Comparison of ENCODE assay signal across 8 cellular contexts in genomic region chr5:54217826-54218503, GRCh38.
DNase-seq lines count a peak whose midpoint lies in the region; ATAC-seq and TF ChIP-seq lines count a peak whose summit lies in the region.

No MANE protein-coding gene starts in this region.

- H3K9me3 ChIP-seq in suprapubic skin, result no peaks in the 10 kb centered on the region

- WGBS in suprapubic skin, result 53% methylated on average over 8 of the region's 8 CpGs

- in situ Hi-C loops in brain microvascular endothelial cell (cut with HindIII; ENCODE audit: low pct_ligation_motif_present, low sequenced_read_pairs), result no loop called here

- TF ChIP-seq CTCF in brain microvascular endothelial cell (IDR thresholded peaks at IDR 0.05; ENCODE audit: low read depth, low read length, missing control alignments) (peak; percentile 72), suprapubic skin (IDR thresholded peaks at IDR 0.05) (peak; percentile 72 to 73)

- peaks cover 4% of the 10 kb centered on the region for H3K4me1 ChIP-seq in suprapubic skin

- H3K27me3 ChIP-seq in brain microvascular endothelial cell (replicated peaks) (no peaks in the 10 kb centered on the region), suprapubic skin (no peaks in the 10 kb centered on the region)

- TF ChIP-seq EP300 in suprapubic skin (IDR thresholded peaks at IDR 0.05), result no peak

- TF ChIP-seq POLR2A in suprapubic skin (IDR thresholded peaks at IDR 0.05), result no peak

- H3K36me3 ChIP-seq in brain microvascular endothelial cell (replicated peaks) (no peaks in the 10 kb centered on the region), suprapubic skin (no peaks in the 10 kb centered on the region)

- H3K4me3 ChIP-seq in brain microvascular endothelial cell (ENCODE audit: low read depth, low read length) (no peak overlapping the region), suprapubic skin (no peak overlapping the region)

- ATAC-seq in HG03354 (IDR thresholded peaks at IDR 0.05; ENCODE audit: poor library complexity, severe bottlenecking, unreplicated experiment) (peak; percentile 75), GM21737 (IDR thresholded peaks at IDR 0.05; ENCODE audit: unreplicated experiment) (no peak)

- H3K27ac ChIP-seq in brain microvascular endothelial cell (no peak overlapping the region), suprapubic skin (no peak overlapping the region)

- peak; percentile 75 for DNase-seq in SIG-M5 treated with dmso at 0.1 percent for 504 hours (lab: John Stamatoyannopoulos, UW; ENCODE audit: unreplicated experiment)
- DNase-seq in SIG-M5 (lab: John Stamatoyannopoulos, UW), result no peak
- peak; percentile 37 for DNase-seq in NCI-H526 treated with DMSO at 0.1 percent for 48 hours (lab: John Stamatoyannopoulos, UW)
- DNase-seq in brain microvascular endothelial cell, result peak; percentile 65
- DNase-seq in iris pigment epithelial cell (ENCODE audit: low read depth), result peak; percentile 75
- no peak for DNase-seq in suprapubic skin (ENCODE audit: low spot score in 2 of 2)

Comparison
In these comparisons a context has a peak if more than half of its experiments do, and no peak if none do; other contexts are left out.
1. DNase-seq: peak in SIG-M5 treated with dmso at 0.1 percent for 504 hours (single experiment), NCI-H526 treated with DMSO at 0.1 percent for 48 hours (single experiment), brain microvascular endothelial cell (single experiment) and iris pigment epithelial cell (single experiment); none in SIG-M5 (single experiment) and suprapubic skin (0 of 2).